9 cellular contexts compared by ENCODE assay signal in genomic region chr3:127762077-127762786, GRCh38.
DNase-seq lines count a peak whose midpoint lies in the region; ATAC-seq and TF ChIP-seq lines count a peak whose summit lies in the region.
"Had no signal": no experiment of that assay in that cellular context is flagged by ENCODE, and none has a peak within 500 bp of the region (broad histone marks: within the 10 kb centered on the region; RNA-seq: fewer than 3 reads in every experiment).

No MANE protein-coding gene starts in this region.

- TF ChIP-seq POLR2A in GM18526 (IDR thresholded peaks at IDR 0.05; ENCODE audit: extremely low read depth, insufficient read length), result peak; percentile 54

- DNase-seq in NOMO-1 treated with dmso at 0.1 percent for 144 hours (lab: John Stamatoyannopoulos, UW; ENCODE audit: unreplicated experiment) (peak; percentile 77), lung (ENCODE audit: low spot score) (peak; percentile 74), T1000 (lab: John Stamatoyannopoulos, UW) (no peak), LoVo (ENCODE audit: low spot score) (no peak)
- no peak for DNase-seq in activated CD4-positive, CD25-positive, alpha-beta regulatory T cell (lab: John Stamatoyannopoulos, UW)

- H3K36me3 ChIP-seq in lung (ENCODE audit: control insufficient read depth in 2 of 2, insufficient read depth in 2 of 2, low read length in 2 of 2), result no peaks in the 10 kb centered on the region

- no peak overlapping the region for H3K4me3 ChIP-seq in lung

- ATAC-seq in HG02678 (IDR thresholded peaks at IDR 0.05; ENCODE audit: unreplicated experiment), result peak; percentile 72
- no peak for ATAC-seq in lung (ENCODE audit: insufficient read depth, low FRiP score)
- ATAC-seq in esophagus mucosa, result no peak

- H3K27ac ChIP-seq in lung (ENCODE audit: low read depth in 1 of 2, low read length in 1 of 2), result peak overlapping the region in 1 of 2 donors; percentile 79
- H3K27ac ChIP-seq: epithelial cell of prostate had no signal

- H3K4me1 ChIP-seq in lung (ENCODE audit: control insufficient read depth in 2 of 2, insufficient read depth in 2 of 2, low read length in 2 of 2), result peaks cover 7 to 19% of the 10 kb centered on the region in 2 donors

- no peak for TF ChIP-seq CTCF in lung (IDR thresholded peaks at IDR 0.05; ENCODE audit: control extremely low read depth, extremely low read depth)

- no peaks in the 10 kb centered on the region for H3K27me3 ChIP-seq in lung (ENCODE audit: control insufficient read depth, insufficient read depth)

- no peaks in the 10 kb centered on the region for H3K9me3 ChIP-seq in lung (ENCODE audit: control insufficient read depth in 2 of 2, insufficient read depth in 1 of 2, low read length in 1 of 2)

- WGBS in lung, 2 donors, result 8 to 15% methylated on average over 15 of the region's 15 CpGs

Comparison
In these comparisons a context has a peak if more than half of its experiments do, and no peak if none do; other contexts are left out.
1. DNase-seq: peak in NOMO-1 treated with dmso at 0.1 percent for 144 hours (single experiment) and lung (single experiment); none in T1000 (single experiment), LoVo (single experiment) and activated CD4-positive, CD25-positive, alpha-beta regulatory T cell (0 of 4).